In genomic region chr5:56900395-56900794, GRCh38 we compare ENCODE assay signal across 2 cellular contexts.
TF ChIP-seq lines count a peak whose summit lies in the region.

No MANE protein-coding gene starts in this region.

TF ChIP-seq in SK-N-SH treated with all-trans-retinoic acid at 6 μM for 48 hours, 23 proteins besides CTCF, POLR2A, EP300 and RAD21 (continued from another document):
- TF ChIP-seq ZNF565 (CRISPR knock-in tag; conservative IDR thresholded peaks at IDR 0.05; ENCODE audit: low read depth) (no peak), TCF4 (CRISPR knock-in tag; IDR thresholded peaks at IDR 0.05; ENCODE audit: borderline replicate concordance) (no peak), RARB (CRISPR knock-in tag; IDR thresholded peaks at IDR 0.05) (no peak), ZNF8 (CRISPR knock-in tag; IDR thresholded peaks at IDR 0.05) (no peak), OSR1 (CRISPR knock-in tag; IDR thresholded peaks at IDR 0.05) (no peak), SNAI2 (CRISPR knock-in tag; IDR thresholded peaks at IDR 0.05) (no peak), ZC3H10 (CRISPR knock-in tag; IDR thresholded peaks at IDR 0.05) (no peak), PATZ1 (CRISPR knock-in tag; IDR thresholded peaks at IDR 0.05; ENCODE audit: borderline replicate concordance) (no peak), ZNF70 (CRISPR knock-in tag; IDR thresholded peaks at IDR 0.05) (no peak)

TF ChIP-seq in SK-N-SH, 30 proteins besides CTCF, POLR2A, EP300 and RAD21 (continued from another document):
- TF ChIP-seq FOXJ3 (CRISPR knock-in tag; IDR thresholded peaks at IDR 0.05) (no peak), CHD2 (IDR thresholded peaks at IDR 0.05; ENCODE audit: low read length, partially characterized antibody) (no peak), MXI1 (IDR thresholded peaks at IDR 0.05; ENCODE audit: low read depth, low read length) (no peak), TAF1 (IDR thresholded peaks at IDR 0.05; ENCODE audit: borderline replicate concordance, low read depth, low read length) (no peak), NFIC (IDR thresholded peaks at IDR 0.05; ENCODE audit: borderline replicate concordance) (no peak), ZBTB33 (IDR thresholded peaks at IDR 0.05; ENCODE audit: borderline replicate concordance, low read depth) (no peak), MEF2A (IDR thresholded peaks at IDR 0.05; ENCODE audit: borderline replicate concordance, low read depth) (no peak), ELF1 (IDR thresholded peaks at IDR 0.05) (no peak)
- TF ChIP-seq, protein P1, sequence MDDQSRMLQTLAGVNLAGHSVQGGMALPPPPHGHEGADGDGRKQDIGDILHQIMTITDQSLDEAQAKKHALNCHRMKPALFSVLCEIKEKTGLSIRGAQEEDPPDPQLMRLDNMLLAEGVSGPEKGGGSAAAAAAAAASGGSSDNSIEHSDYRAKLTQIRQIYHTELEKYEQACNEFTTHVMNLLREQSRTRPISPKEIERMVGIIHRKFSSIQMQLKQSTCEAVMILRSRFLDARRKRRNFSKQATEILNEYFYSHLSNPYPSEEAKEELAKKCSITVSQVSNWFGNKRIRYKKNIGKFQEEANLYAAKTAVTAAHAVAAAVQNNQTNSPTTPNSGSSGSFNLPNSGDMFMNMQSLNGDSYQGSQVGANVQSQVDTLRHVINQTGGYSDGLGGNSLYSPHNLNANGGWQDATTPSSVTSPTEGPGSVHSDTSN (IDR thresholded peaks at IDR 0.05), result no peak
- TF ChIP-seq, protein P2, sequence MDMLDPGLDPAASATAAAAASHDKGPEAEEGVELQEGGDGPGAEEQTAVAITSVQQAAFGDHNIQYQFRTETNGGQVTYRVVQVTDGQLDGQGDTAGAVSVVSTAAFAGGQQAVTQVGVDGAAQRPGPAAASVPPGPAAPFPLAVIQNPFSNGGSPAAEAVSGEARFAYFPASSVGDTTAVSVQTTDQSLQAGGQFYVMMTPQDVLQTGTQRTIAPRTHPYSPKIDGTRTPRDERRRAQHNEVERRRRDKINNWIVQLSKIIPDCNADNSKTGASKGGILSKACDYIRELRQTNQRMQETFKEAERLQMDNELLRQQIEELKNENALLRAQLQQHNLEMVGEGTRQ (IDR thresholded peaks at IDR 0.05; ENCODE audit: borderline replicate concordance, low read depth, low read length), result no peak
- TF ChIP-seq, protein P3, sequence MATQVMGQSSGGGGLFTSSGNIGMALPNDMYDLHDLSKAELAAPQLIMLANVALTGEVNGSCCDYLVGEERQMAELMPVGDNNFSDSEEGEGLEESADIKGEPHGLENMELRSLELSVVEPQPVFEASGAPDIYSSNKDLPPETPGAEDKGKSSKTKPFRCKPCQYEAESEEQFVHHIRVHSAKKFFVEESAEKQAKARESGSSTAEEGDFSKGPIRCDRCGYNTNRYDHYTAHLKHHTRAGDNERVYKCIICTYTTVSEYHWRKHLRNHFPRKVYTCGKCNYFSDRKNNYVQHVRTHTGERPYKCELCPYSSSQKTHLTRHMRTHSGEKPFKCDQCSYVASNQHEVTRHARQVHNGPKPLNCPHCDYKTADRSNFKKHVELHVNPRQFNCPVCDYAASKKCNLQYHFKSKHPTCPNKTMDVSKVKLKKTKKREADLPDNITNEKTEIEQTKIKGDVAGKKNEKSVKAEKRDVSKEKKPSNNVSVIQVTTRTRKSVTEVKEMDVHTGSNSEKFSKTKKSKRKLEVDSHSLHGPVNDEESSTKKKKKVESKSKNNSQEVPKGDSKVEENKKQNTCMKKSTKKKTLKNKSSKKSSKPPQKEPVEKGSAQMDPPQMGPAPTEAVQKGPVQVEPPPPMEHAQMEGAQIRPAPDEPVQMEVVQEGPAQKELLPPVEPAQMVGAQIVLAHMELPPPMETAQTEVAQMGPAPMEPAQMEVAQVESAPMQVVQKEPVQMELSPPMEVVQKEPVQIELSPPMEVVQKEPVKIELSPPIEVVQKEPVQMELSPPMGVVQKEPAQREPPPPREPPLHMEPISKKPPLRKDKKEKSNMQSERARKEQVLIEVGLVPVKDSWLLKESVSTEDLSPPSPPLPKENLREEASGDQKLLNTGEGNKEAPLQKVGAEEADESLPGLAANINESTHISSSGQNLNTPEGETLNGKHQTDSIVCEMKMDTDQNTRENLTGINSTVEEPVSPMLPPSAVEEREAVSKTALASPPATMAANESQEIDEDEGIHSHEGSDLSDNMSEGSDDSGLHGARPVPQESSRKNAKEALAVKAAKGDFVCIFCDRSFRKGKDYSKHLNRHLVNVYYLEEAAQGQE (IDR thresholded peaks at IDR 0.05; ENCODE audit: low read depth, low read length), result no peak
- TF ChIP-seq, protein P4, sequence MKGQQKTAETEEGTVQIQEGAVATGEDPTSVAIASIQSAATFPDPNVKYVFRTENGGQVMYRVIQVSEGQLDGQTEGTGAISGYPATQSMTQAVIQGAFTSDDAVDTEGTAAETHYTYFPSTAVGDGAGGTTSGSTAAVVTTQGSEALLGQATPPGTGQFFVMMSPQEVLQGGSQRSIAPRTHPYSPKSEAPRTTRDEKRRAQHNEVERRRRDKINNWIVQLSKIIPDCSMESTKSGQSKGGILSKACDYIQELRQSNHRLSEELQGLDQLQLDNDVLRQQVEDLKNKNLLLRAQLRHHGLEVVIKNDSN (IDR thresholded peaks at IDR 0.05; ENCODE audit: borderline replicate concordance, low read depth), result no peak
